Comparison of ENCODE assay signal across 11 cellular contexts in the genomic region with DNA sequence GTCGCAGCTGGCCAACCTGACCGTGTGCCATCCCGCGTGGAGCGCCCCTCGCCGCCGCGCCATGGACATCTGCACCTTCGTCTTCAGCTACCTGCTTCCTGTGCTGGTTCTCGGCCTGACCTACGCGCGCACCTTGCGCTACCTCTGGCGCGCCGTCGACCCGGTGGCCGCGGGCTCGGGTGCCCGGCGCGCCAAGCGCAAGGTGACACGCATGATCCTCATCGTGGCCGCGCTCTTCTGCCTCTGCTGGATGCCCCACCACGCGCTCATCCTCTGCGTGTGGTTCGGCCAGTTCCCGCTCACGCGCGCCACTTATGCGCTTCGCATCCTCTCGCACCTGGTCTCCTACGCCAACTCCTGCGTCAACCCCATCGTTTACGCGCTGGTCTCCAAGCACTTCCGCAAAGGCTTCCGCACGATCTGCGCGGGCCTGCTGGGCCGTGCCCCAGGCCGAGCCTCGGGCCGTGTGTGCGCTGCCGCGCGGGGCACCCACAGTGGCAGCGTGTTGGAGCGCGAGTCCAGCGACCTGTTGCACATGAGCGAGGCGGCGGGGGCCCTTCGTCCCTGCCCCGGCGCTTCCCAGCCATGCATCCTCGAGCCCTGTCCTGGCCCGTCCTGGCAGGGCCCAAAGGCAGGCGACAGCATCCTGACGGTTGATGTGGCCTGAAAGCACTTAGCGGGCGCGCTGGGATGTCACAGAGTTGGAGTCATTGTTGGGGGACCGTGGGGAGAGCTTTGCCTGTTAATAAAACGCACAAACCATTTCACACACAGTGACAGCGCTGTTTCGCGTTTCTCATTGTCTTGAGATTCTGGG. TPM values are rescaled to one million over a fixed set of nuclear protein-coding genes. Genes with fewer than 3 reads are reported as not detected.
DNase-seq lines count a peak whose midpoint lies in the region; ATAC-seq and TF ChIP-seq lines count a peak whose summit lies in the region.
"Had no signal": no experiment of that assay in that cellular context is flagged by ENCODE, and none has a peak within 500 bp of the region (broad histone marks: within the 10 kb centered on the region; RNA-seq: fewer than 3 reads in every experiment).

No MANE protein-coding gene starts in this region.

- DNase-seq in cardiac septum (ENCODE audit: low spot score) (peak; percentile 74), left ventricle myocardium superior (no peak), right cardiac atrium (no peak), brain microvascular endothelial cell (no peak)
- peak; percentile 51 to 60 for DNase-seq in activated T-cell treated with anti-CD3 and anti-CD28 coated beads, Interleukin-2, amount 50 U/mL, for 48 hours
- DNase-seq: MG63 had no signal

- H3K27me3 ChIP-seq in iPS-15b (ENCODE audit: control insufficient read depth, insufficient read depth, low read length) (peaks cover 68% of the 10 kb centered on the region), thymus (ENCODE audit: control insufficient read depth, insufficient read depth) (peaks cover 55% of the 10 kb centered on the region), right cardiac atrium (ENCODE audit: control insufficient read depth, insufficient read depth) (no peaks in the 10 kb centered on the region), brain microvascular endothelial cell (replicated peaks) (peaks cover 64% of the 10 kb centered on the region)

- H3K4me1 ChIP-seq in iPS-15b (ENCODE audit: control insufficient read depth, insufficient read depth, low read length) (peaks cover 19% of the 10 kb centered on the region), thymus (ENCODE audit: control insufficient read depth, insufficient read depth, low read length) (peaks cover 24% of the 10 kb centered on the region), right cardiac atrium (ENCODE audit: control insufficient read depth, insufficient read depth, low read length) (no peaks in the 10 kb centered on the region)

- intact Hi-C loops in cardiac septum (cut with DNase I): no loop called here
- intact Hi-C loops in left ventricle myocardium superior (cut with micrococcal nuclease): no loop called here
- intact Hi-C loops in right cardiac atrium (cut with DNase I): no loop called here

- H3K9ac ChIP-seq in iPS-15b (ENCODE audit: low read depth, low read length): no peak overlapping the region

- H3K4me3 ChIP-seq in iPS-15b (ENCODE audit: low read depth, low read length) (peak overlapping the region; percentile 60), thymus (ENCODE audit: low read length) (peak overlapping the region; percentile 38), right cardiac atrium (ENCODE audit: low read length) (no peak overlapping the region), brain microvascular endothelial cell (ENCODE audit: low read depth, low read length) (no peak overlapping the region)
- H3K4me3 ChIP-seq: MG63, SK-N-MC had no signal

- H3K9me3 ChIP-seq in iPS-15b (ENCODE audit: control insufficient read depth, insufficient read depth, low read length) (no peaks in the 10 kb centered on the region), thymus (ENCODE audit: control insufficient read depth) (peaks cover 1% of the 10 kb centered on the region), right cardiac atrium (ENCODE audit: control insufficient read depth, low read length) (no peaks in the 10 kb centered on the region)
- H3K9me3 ChIP-seq: ascending aorta, MG63 had no signal

- WGBS in thymus: 6% methylated on average over 82 of the region's 82 CpGs
- 4% methylated on average over 82 of the region's 82 CpGs for WGBS in right cardiac atrium

- ATAC-seq in left ventricle myocardium superior (no peak), right cardiac atrium (no peak), HG03460 (IDR thresholded peaks at IDR 0.05; ENCODE audit: unreplicated experiment) (no peak)

- no peak for TF ChIP-seq CTCF in brain microvascular endothelial cell (IDR thresholded peaks at IDR 0.05; ENCODE audit: low read depth, low read length, missing control alignments)

- H3K27ac ChIP-seq in thymus (ENCODE audit: low read depth) (no peak overlapping the region), right cardiac atrium (ENCODE audit: low read length) (no peak overlapping the region), brain microvascular endothelial cell (no peak overlapping the region)
- H3K27ac ChIP-seq: ascending aorta, SK-N-MC had no signal

- in situ Hi-C loops in brain microvascular endothelial cell (cut with HindIII; ENCODE audit: low pct_ligation_motif_present, low sequenced_read_pairs): no loop called here

- H3K36me3 ChIP-seq in iPS-15b (ENCODE audit: control insufficient read depth, insufficient read depth, low read length) (no peaks in the 10 kb centered on the region), thymus (ENCODE audit: control insufficient read depth, insufficient read depth) (peaks cover 5% of the 10 kb centered on the region), brain microvascular endothelial cell (replicated peaks) (no peaks in the 10 kb centered on the region)
- H3K36me3 ChIP-seq: ascending aorta, MG63 had no signal

RNA-seq across cellular contexts. Expression of a gene that starts 2.0 kb away (rescaled TPM):
- not detected for total RNA-seq in cardiac septum
- total RNA-seq in left ventricle myocardium superior: not detected
- 10.3 TPM for polyA plus RNA-seq in thymus
- total RNA-seq in right cardiac atrium: not detected
- 1.5 TPM for polyA plus RNA-seq in right cardiac atrium
- total RNA-seq: ascending aorta had no signal

RNA-seq across cellular contexts. Expression of a gene that starts 2.4 kb away (rescaled TPM):
- not detected for total RNA-seq in cardiac septum
- total RNA-seq in left ventricle myocardium superior: not detected
- polyA plus RNA-seq in thymus: 0.09 TPM
- total RNA-seq in right cardiac atrium: not detected
- polyA plus RNA-seq in right cardiac atrium: not detected

RNA-seq across cellular contexts. Expression of a gene that starts 4.7 kb away (rescaled TPM):
- 53.9 TPM for total RNA-seq in cardiac septum
- 66.1 TPM for total RNA-seq in left ventricle myocardium superior
- polyA plus RNA-seq in thymus: 47.6 TPM
- 10 to 100 TPM; 59.9 to 63.5 (median 61.5) TPM for total RNA-seq in right cardiac atrium
- polyA plus RNA-seq in right cardiac atrium: 34.6 TPM

RNA-seq across cellular contexts. Expression of a gene that starts 26.6 kb away (rescaled TPM):
- 86.9 TPM for total RNA-seq in cardiac septum
- total RNA-seq in left ventricle myocardium superior: 82.2 TPM
- polyA plus RNA-seq in thymus: 64.6 TPM
- 10 to 100 TPM; 74.5 to 93.5 (median 84.8) TPM for total RNA-seq in right cardiac atrium
- 40.4 TPM for polyA plus RNA-seq in right cardiac atrium

RNA-seq across cellular contexts. Expression of a gene that starts 49.9 kb away (rescaled TPM):
- 0.05 TPM for total RNA-seq in cardiac septum
- 0.07 TPM for total RNA-seq in left ventricle myocardium superior
- 3.9 TPM for polyA plus RNA-seq in thymus
- under 1 TPM in 3 of 4 donors, not detected in 1; 0.06 to 0.09 (median 0.09) TPM for total RNA-seq in right cardiac atrium
- polyA plus RNA-seq in right cardiac atrium: 0.02 TPM
- total RNA-seq: ascending aorta had no signal

Comparison
In these comparisons a context has a peak if more than half of its experiments do, and no peak if none do; other contexts are left out.
1. DNase-seq: peak in cardiac septum (single experiment) and activated T-cell treated with anti-CD3 and anti-CD28 coated beads, Interleukin-2, amount 50 U/mL, for 48 hours (2 of 2); none in left ventricle myocardium superior (single experiment), right cardiac atrium (0 of 3) and brain microvascular endothelial cell (single experiment).
2. H3K4me3 ChIP-seq: peak in iPS-15b (single experiment) and thymus (single experiment); none in right cardiac atrium (single experiment) and brain microvascular endothelial cell (single experiment).